Comparison of ENCODE assay signal across 17 cellular contexts in genomic region chr9:134784612-134785305, GRCh38.
"Had no signal": no experiment of that assay in that cellular context is flagged by ENCODE, and none has a peak within 500 bp of the region (broad histone marks: within the 10 kb centered on the region; RNA-seq: fewer than 3 reads in every experiment).

No MANE protein-coding gene starts in this region.

- H3K36me3 Mint-ChIP-seq: activated naive CD8-positive, alpha-beta T cell treated with anti-CD3 and anti-CD28 coated beads, Interleukin-2, amount 10 ng/mL, durations not matched to agents 7 days and 5 days; natural killer cell; stimulated activated effector memory CD8-positive, alpha-beta T cell treated with anti-CD3 and anti-CD28 coated beads, Interleukin-12 subunit alpha, Interleukin-12 subunit beta, amount 100 ng/mL, for 72 hours; T-cell; type B pancreatic cell had no signal

- H3K4me3 ChIP-seq: coronary artery, lower lobe of right lung, psoas muscle had no signal

- H3K27me3 Mint-ChIP-seq: activated CD4-positive, alpha-beta memory T cell treated with anti-CD3 and anti-CD28 coated beads, Interleukin-2, amount 10 ng/mL, durations not matched to agents 7 days and 5 days; activated CD4-positive, alpha-beta T cell treated with anti-CD3 and anti-CD28 coated beads for 36 hours; activated naive CD8-positive, alpha-beta T cell treated with anti-CD3 and anti-CD28 coated beads, Interleukin-2, amount 10 ng/mL, durations not matched to agents 7 days and 5 days had no signal

- H3K4me1 Mint-ChIP-seq: activated CD4-positive, alpha-beta memory T cell treated with anti-CD3 and anti-CD28 coated beads, Interleukin-2, amount 10 ng/mL, durations not matched to agents 7 days and 5 days; activated CD4-positive, alpha-beta T cell treated with anti-CD3 and anti-CD28 coated beads for 36 hours; activated naive CD8-positive, alpha-beta T cell treated with anti-CD3 and anti-CD28 coated beads, Interleukin-2, amount 10 ng/mL, durations not matched to agents 7 days and 5 days; natural killer cell; T-cell had no signal

- H3K27ac Mint-ChIP-seq: activated CD4-positive, alpha-beta memory T cell treated with anti-CD3 and anti-CD28 coated beads, Interleukin-2, amount 10 ng/mL, durations not matched to agents 7 days and 5 days; activated CD4-positive, alpha-beta T cell treated with anti-CD3 and anti-CD28 coated beads for 36 hours; activated naive CD8-positive, alpha-beta T cell treated with anti-CD3 and anti-CD28 coated beads, Interleukin-2, amount 10 ng/mL, durations not matched to agents 7 days and 5 days; natural killer cell; stimulated activated effector memory CD8-positive, alpha-beta T cell treated with anti-CD3 and anti-CD28 coated beads, Interleukin-12 subunit alpha, Interleukin-12 subunit beta, amount 100 ng/mL, for 72 hours; T-cell; type B pancreatic cell had no signal

- H3K9me3 Mint-ChIP-seq: activated CD4-positive, alpha-beta memory T cell treated with anti-CD3 and anti-CD28 coated beads, Interleukin-2, amount 10 ng/mL, durations not matched to agents 7 days and 5 days; activated naive CD8-positive, alpha-beta T cell treated with anti-CD3 and anti-CD28 coated beads, Interleukin-2, amount 10 ng/mL, durations not matched to agents 7 days and 5 days; natural killer cell; stimulated activated effector memory CD8-positive, alpha-beta T cell treated with anti-CD3 and anti-CD28 coated beads, Interleukin-12 subunit alpha, Interleukin-12 subunit beta, amount 100 ng/mL, for 72 hours; T-cell; type B pancreatic cell had no signal

- H3K4me1 ChIP-seq: psoas muscle had no signal

- ATAC-seq: activated CD4-positive, alpha-beta T cell treated with anti-CD3 and anti-CD28 coated beads for 36 hours; natural killer cell; stimulated activated effector memory CD8-positive, alpha-beta T cell treated with anti-CD3 and anti-CD28 coated beads, Interleukin-12 subunit alpha, Interleukin-12 subunit beta, amount 100 ng/mL, for 72 hours; T-cell had no signal

- H3K27ac ChIP-seq: lower lobe of right lung, psoas muscle, VCaP had no signal

- H3K9me3 ChIP-seq: lower lobe of right lung, psoas muscle had no signal

- H3K4me3 Mint-ChIP-seq: activated CD4-positive, alpha-beta memory T cell treated with anti-CD3 and anti-CD28 coated beads, Interleukin-2, amount 10 ng/mL, durations not matched to agents 7 days and 5 days; activated CD4-positive, alpha-beta T cell treated with anti-CD3 and anti-CD28 coated beads for 36 hours; activated naive CD8-positive, alpha-beta T cell treated with anti-CD3 and anti-CD28 coated beads, Interleukin-2, amount 10 ng/mL, durations not matched to agents 7 days and 5 days; natural killer cell; stimulated activated effector memory CD8-positive, alpha-beta T cell treated with anti-CD3 and anti-CD28 coated beads, Interleukin-12 subunit alpha, Interleukin-12 subunit beta, amount 100 ng/mL, for 72 hours; T-cell; type B pancreatic cell had no signal

- DNase-seq: activated CD4-positive, alpha-beta memory T cell treated with anti-CD3 and anti-CD28 coated beads, Interleukin-2, amount 10 ng/mL, durations not matched to agents 7 days and 5 days; activated CD4-positive, alpha-beta T cell treated with anti-CD3 and anti-CD28 coated beads for 36 hours; activated gamma-delta T cell treated with Interleukin-2 at 50 U/mL for 16 hours; activated naive CD8-positive, alpha-beta T cell treated with anti-CD3 and anti-CD28 coated beads, Interleukin-2, amount 10 ng/mL, durations not matched to agents 7 days and 5 days; activated T-cell treated with anti-CD3 and anti-CD28 coated beads, Interleukin-2, amount 50 U/mL, for 48 hours; anterior cingulate cortex; effector memory CD4-positive, alpha-beta T cell; hippocampal formation; lower lobe of right lung; natural killer cell; psoas muscle; substantia nigra; T-cell had no signal
